In genomic region chr12:62834971-62835547, GRCh38 we compare ENCODE assay signal across 11 cellular contexts.
DNase-seq lines count a peak whose midpoint lies in the region; ATAC-seq and TF ChIP-seq lines count a peak whose summit lies in the region.
"Had no signal": no experiment of that assay in that cellular context is flagged by ENCODE, and none has a peak within 500 bp of the region (broad histone marks: within the 10 kb centered on the region; RNA-seq: fewer than 3 reads in every experiment).

No MANE protein-coding gene starts in this region.

- H3K27me3 ChIP-seq in testis = no peaks in the 10 kb centered on the region

- peak; percentile 67 for DNase-seq in LHCN-M2 (ENCODE audit: low read depth)
- no peak for DNase-seq in coronary artery (ENCODE audit: low spot score)
- no peak for DNase-seq in NCI-H510A (lab: John Stamatoyannopoulos, UW)
- DNase-seq in testis = no peak
- DNase-seq in T-cell = no peak
- DNase-seq in omental fat pad (ENCODE audit: low spot score) = no peak
- DNase-seq: activated naive CD4-positive, alpha-beta T cell treated with anti-CD3 and anti-CD28 coated beads, Interleukin-2, amount 10 ng/mL, durations not matched to agents 7 days and 5 days; NCI-H1694 had no signal

- H3K4me3 ChIP-seq in coronary artery = peak overlapping the region; percentile 21
- H3K4me3 ChIP-seq in testis = no peak overlapping the region

- H3K27me3 Mint-ChIP-seq in stimulated activated memory B cell treated with anti-CD40 and anti-IgM and Interleukin-4, amounts not matched to agents 10 μg/mL and 1 μg/mL and 100 μg/mL, for 72 hours = peaks cover 8% of the 10 kb centered on the region
- peaks cover 2 to 3% of the 10 kb centered on the region in 2 donors for H3K27me3 Mint-ChIP-seq in T-cell

- H3K36me3 Mint-ChIP-seq in stimulated activated memory B cell treated with anti-CD40 and anti-IgM and Interleukin-4, amounts not matched to agents 10 μg/mL and 1 μg/mL and 100 μg/mL, for 72 hours = no peaks in the 10 kb centered on the region
- no peaks in the 10 kb centered on the region for H3K36me3 Mint-ChIP-seq in T-cell
- H3K36me3 Mint-ChIP-seq: activated naive CD4-positive, alpha-beta T cell treated with anti-CD3 and anti-CD28 coated beads, Interleukin-2, amount 10 ng/mL, durations not matched to agents 7 days and 5 days had no signal

- H3K36me3 ChIP-seq in testis (ENCODE audit: low read depth, missing control alignments) = no peaks in the 10 kb centered on the region

- TF ChIP-seq CTCF in coronary artery (IDR thresholded peaks at IDR 0.05) (no peak), testis (IDR thresholded peaks at IDR 0.05) (no peak), omental fat pad (IDR thresholded peaks at IDR 0.05) (no peak)

- no peak for TF ChIP-seq POLR2A in testis (IDR thresholded peaks at IDR 0.05)

- POLR2A ChIA-PET in T-cell (lab: Charles Lee) = no interaction called here

- H3K27ac ChIP-seq in coronary artery (peak overlapping the region in 1 of 2 donors; percentile 41), testis (no peak overlapping the region)

- H3K27ac Mint-ChIP-seq in stimulated activated memory B cell treated with anti-CD40 and anti-IgM and Interleukin-4, amounts not matched to agents 10 μg/mL and 1 μg/mL and 100 μg/mL, for 72 hours = peak overlapping the region; percentile 63
- H3K27ac Mint-ChIP-seq in T-cell = no peak overlapping the region
- H3K27ac Mint-ChIP-seq: activated naive CD4-positive, alpha-beta T cell treated with anti-CD3 and anti-CD28 coated beads, Interleukin-2, amount 10 ng/mL, durations not matched to agents 7 days and 5 days; T-helper 2 cell treated with Interferon-gamma antibody and Interleukin-4, amounts not matched to agents 5 μg/mL and 100 μg/mL, for 36 hours had no signal

- intact Hi-C loops in testis (cut with DNase I; ENCODE audit: low total_unique reads) = no loop called here

- ATAC-seq in GM19351 (IDR thresholded peaks at IDR 0.05; ENCODE audit: unreplicated experiment) (peak; percentile 69), T-cell (replicated peaks in 1 of 4) (no peak), omental fat pad (ENCODE audit: low FRiP score) (no peak)
- peak; percentile 72 for ATAC-seq in stimulated activated memory B cell treated with anti-CD40 and anti-IgM and Interleukin-4, amounts not matched to agents 10 μg/mL and 1 μg/mL and 100 μg/mL, for 72 hours

- H3K4me1 ChIP-seq in testis = no peaks in the 10 kb centered on the region

- peaks cover 6% of the 10 kb centered on the region for H3K4me1 Mint-ChIP-seq in stimulated activated memory B cell treated with anti-CD40 and anti-IgM and Interleukin-4, amounts not matched to agents 10 μg/mL and 1 μg/mL and 100 μg/mL, for 72 hours
- H3K4me1 Mint-ChIP-seq in T-cell = no peaks in the 10 kb centered on the region
- H3K4me1 Mint-ChIP-seq: activated naive CD4-positive, alpha-beta T cell treated with anti-CD3 and anti-CD28 coated beads, Interleukin-2, amount 10 ng/mL, durations not matched to agents 7 days and 5 days had no signal

- no peaks in the 10 kb centered on the region for H3K9me3 Mint-ChIP-seq in stimulated activated memory B cell treated with anti-CD40 and anti-IgM and Interleukin-4, amounts not matched to agents 10 μg/mL and 1 μg/mL and 100 μg/mL, for 72 hours
- H3K9me3 Mint-ChIP-seq in T-cell = no peaks in the 10 kb centered on the region
- H3K9me3 Mint-ChIP-seq: activated naive CD4-positive, alpha-beta T cell treated with anti-CD3 and anti-CD28 coated beads, Interleukin-2, amount 10 ng/mL, durations not matched to agents 7 days and 5 days; T-helper 2 cell treated with Interferon-gamma antibody and Interleukin-4, amounts not matched to agents 5 μg/mL and 100 μg/mL, for 36 hours had no signal

- CTCF ChIA-PET in T-cell (lab: Charles Lee) = no interaction called here

- no peaks in the 10 kb centered on the region for H3K9me3 ChIP-seq in testis

- peak overlapping the region; percentile 53 for H3K4me3 Mint-ChIP-seq in stimulated activated memory B cell treated with anti-CD40 and anti-IgM and Interleukin-4, amounts not matched to agents 10 μg/mL and 1 μg/mL and 100 μg/mL, for 72 hours
- H3K4me3 Mint-ChIP-seq in T-cell = no peak overlapping the region
- H3K4me3 Mint-ChIP-seq: activated naive CD4-positive, alpha-beta T cell treated with anti-CD3 and anti-CD28 coated beads, Interleukin-2, amount 10 ng/mL, durations not matched to agents 7 days and 5 days; T-helper 2 cell treated with Interferon-gamma antibody and Interleukin-4, amounts not matched to agents 5 μg/mL and 100 μg/mL, for 36 hours had no signal

- WGBS in testis, 2 donors = 66 to 68% methylated on average over 10 of the region's 10 CpGs

Comparison
In these comparisons a context has a peak if more than half of its experiments do, and no peak if none do; other contexts are left out.
1. ATAC-seq: peak in GM19351 (single experiment) and stimulated activated memory B cell treated with anti-CD40 and anti-IgM and Interleukin-4, amounts not matched to agents 10 μg/mL and 1 μg/mL and 100 μg/mL, for 72 hours (single experiment); none in T-cell (0 of 4) and omental fat pad (single experiment).